ENCODE assay signal across 22 cellular contexts in the genomic region with DNA sequence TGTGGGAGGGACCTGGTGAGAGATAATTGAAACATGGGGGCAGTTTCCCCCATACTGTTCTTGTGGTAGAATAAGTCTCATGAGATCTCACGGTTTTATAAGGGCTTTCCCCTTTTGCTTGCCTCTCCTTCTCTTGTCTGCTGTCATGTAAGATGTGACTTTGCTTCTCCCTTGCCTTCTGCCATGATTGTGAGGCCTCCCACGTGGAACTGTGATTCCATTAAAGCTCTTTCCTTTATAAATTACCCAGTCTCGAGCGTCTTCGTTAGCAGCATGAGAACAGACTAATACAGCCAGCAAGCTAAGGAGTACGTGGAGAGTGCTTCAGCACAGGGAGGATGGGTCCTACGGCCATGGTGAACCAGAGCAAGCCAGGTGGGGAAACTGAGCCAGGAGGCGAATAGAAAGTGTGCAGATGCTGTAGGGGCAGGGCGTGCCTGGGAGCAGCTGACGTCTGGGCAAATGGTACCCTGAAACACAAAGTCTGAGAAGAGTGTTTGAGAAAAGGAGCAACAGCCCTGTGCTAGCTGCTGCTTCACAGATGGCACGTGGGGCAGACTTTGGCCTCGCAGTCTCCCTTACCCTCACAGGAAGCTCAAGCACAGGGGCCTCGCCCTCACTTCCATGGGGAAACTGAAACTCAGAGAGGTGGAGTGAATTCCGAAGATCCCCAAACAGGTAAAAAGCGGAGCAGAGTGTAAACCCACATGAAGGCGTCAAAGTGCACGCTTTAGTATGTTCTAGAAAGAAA.
"Had no signal": no experiment of that assay in that cellular context is flagged by ENCODE, and none has a peak within 500 bp of the region (broad histone marks: within the 10 kb centered on the region; RNA-seq: fewer than 3 reads in every experiment).

No MANE protein-coding gene starts in this region.

- H3K4me1 Mint-ChIP-seq: immature natural killer cell, memory B cell had no signal

- DNase-seq: dermis blood vessel endothelial cell; dorsolateral prefrontal cortex; effector CD4-positive, alpha-beta T cell; effector memory CD4-positive, alpha-beta T cell; foreskin keratinocyte; heart left ventricle; hypothalamus; immature natural killer cell; islet precursor cell; kidney; kidney glomerular epithelial cell; left colon; left ventricle myocardium superior; lower lobe of right lung; mammary epithelial cell; midbrain had no signal

- ATAC-seq: foreskin keratinocyte, gastroesophageal sphincter, heart left ventricle, left colon, left lobe of liver, left ventricle myocardium superior, lower lobe of right lung had no signal

- H3K9me3 ChIP-seq: esophagus muscularis mucosa, gastroesophageal sphincter, heart left ventricle, lower lobe of right lung had no signal

- H3K4me3 Mint-ChIP-seq: immature natural killer cell, memory B cell had no signal

- H2AFZ ChIP-seq: hepatocyte had no signal

- H3K4me1 ChIP-seq: foreskin keratinocyte, gastroesophageal sphincter, lower lobe of right lung had no signal

- H3K27me3 Mint-ChIP-seq: memory B cell had no signal

- H3K27me3 ChIP-seq: dorsolateral prefrontal cortex, esophagus muscularis mucosa, foreskin keratinocyte, gastroesophageal sphincter, heart left ventricle, hepatocyte had no signal

- H3K27ac ChIP-seq: coronary artery, dorsolateral prefrontal cortex, esophagus muscularis mucosa, foreskin keratinocyte, gastroesophageal sphincter, heart left ventricle, hepatocyte, lower lobe of right lung had no signal

- H3K36me3 ChIP-seq: esophagus muscularis mucosa, gastroesophageal sphincter, heart left ventricle, lower lobe of right lung had no signal

- H3K4me3 ChIP-seq: coronary artery, dorsolateral prefrontal cortex, esophagus muscularis mucosa, gastroesophageal sphincter, heart left ventricle, hepatocyte, lower lobe of right lung had no signal

- H3K79me2 ChIP-seq: hepatocyte had no signal

- H3K4me2 ChIP-seq: hepatocyte had no signal

- H3K9me3 Mint-ChIP-seq: immature natural killer cell had no signal

- H3K27ac Mint-ChIP-seq: immature natural killer cell, memory B cell had no signal

- H3K36me3 Mint-ChIP-seq: immature natural killer cell, memory B cell had no signal
